Comparison of ENCODE assay signal across 1 cellular context in the genomic region with DNA sequence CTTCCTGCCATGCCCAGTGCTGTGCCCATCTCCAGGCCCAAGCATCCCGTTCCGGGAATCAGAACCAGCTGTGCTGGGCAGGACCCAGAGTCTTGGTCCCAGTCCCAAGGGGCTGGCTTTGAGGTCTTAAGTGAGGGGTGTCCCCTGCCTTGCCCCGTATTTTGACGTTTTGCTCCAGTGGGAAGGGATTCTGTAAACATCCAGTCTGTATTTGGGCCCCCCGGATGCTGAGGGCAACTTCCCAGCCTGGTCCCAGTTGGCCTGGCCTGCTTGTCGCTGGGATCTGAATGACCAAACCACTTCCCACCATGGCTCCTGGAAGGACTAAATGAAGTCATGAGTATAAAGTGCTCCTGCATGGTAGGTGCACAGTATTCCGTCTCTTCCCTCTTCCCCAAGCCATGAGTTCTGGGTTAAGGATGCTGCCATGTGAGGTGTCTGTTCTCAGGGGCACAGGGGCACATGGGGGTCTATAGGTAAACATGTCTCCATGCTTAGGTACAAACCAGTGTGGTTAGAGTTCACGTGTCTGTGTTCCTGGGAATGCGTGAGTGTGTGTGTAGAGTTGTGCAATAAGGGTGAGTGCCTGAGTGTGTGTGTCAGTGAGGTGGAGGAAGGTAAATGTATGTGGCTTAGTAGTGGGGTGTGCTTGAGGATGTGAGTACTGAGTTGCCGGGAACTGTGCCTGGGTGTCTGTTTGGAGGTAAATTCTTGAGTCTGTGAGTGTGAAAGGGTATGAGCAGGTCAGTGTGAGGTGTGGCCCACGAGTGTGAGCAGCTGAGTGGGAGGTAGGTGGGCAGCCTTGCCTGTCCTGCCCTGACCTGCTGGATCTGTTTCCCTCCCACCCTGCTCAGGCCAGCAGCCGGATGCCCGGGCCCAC.
TF ChIP-seq lines count a peak whose summit lies in the region.

No MANE protein-coding gene starts in this region.

TF ChIP-seq in HEK293, 187 proteins besides CTCF, POLR2A, EP300 and RAD21 (continued from another document):
- TF ChIP-seq ZEB2 (tag by site-specific recombination; IDR thresholded peaks at IDR 0.05) (peak; percentile 27; the same call in 1 of the 2 replicates), ZNF600 (tag by site-specific recombination; IDR thresholded peaks at IDR 0.05) (peak; percentile 81), ZNF558 (tag by site-specific recombination; IDR thresholded peaks at IDR 0.05) (no peak), BCL11A (tag by site-specific recombination; IDR thresholded peaks at IDR 0.05; ENCODE audit: low read depth) (no peak), ZNF626 (tag by site-specific recombination; IDR thresholded peaks at IDR 0.05) (no peak), ZNF335 (tag by site-specific recombination; conservative IDR thresholded peaks at IDR 0.05) (peak; percentile 43; the same call in 1 of the 2 replicates), ZFHX2 (tag by site-specific recombination; conservative IDR thresholded peaks at IDR 0.05) (peak; percentile 78), KLF16 (tag by site-specific recombination; IDR thresholded peaks at IDR 0.05) (no peak)
- TF ChIP-seq, protein P1, sequence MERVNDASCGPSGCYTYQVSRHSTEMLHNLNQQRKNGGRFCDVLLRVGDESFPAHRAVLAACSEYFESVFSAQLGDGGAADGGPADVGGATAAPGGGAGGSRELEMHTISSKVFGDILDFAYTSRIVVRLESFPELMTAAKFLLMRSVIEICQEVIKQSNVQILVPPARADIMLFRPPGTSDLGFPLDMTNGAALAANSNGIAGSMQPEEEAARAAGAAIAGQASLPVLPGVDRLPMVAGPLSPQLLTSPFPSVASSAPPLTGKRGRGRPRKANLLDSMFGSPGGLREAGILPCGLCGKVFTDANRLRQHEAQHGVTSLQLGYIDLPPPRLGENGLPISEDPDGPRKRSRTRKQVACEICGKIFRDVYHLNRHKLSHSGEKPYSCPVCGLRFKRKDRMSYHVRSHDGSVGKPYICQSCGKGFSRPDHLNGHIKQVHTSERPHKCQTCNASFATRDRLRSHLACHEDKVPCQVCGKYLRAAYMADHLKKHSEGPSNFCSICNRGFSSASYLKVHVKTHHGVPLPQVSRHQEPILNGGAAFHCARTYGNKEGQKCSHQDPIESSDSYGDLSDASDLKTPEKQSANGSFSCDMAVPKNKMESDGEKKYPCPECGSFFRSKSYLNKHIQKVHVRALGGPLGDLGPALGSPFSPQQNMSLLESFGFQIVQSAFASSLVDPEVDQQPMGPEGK (tag by site-specific recombination; IDR thresholded peaks at IDR 0.05) = peak; percentile 45; the same call in 1 of the 2 replicates
- TF ChIP-seq, protein P2, sequence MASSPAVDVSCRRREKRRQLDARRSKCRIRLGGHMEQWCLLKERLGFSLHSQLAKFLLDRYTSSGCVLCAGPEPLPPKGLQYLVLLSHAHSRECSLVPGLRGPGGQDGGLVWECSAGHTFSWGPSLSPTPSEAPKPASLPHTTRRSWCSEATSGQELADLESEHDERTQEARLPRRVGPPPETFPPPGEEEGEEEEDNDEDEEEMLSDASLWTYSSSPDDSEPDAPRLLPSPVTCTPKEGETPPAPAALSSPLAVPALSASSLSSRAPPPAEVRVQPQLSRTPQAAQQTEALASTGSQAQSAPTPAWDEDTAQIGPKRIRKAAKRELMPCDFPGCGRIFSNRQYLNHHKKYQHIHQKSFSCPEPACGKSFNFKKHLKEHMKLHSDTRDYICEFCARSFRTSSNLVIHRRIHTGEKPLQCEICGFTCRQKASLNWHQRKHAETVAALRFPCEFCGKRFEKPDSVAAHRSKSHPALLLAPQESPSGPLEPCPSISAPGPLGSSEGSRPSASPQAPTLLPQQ (tag by site-specific recombination; IDR thresholded peaks at IDR 0.05) = 0 out of 2 replicates have a peak, but pooled peaks have one; percentile 25
